10 cellular contexts compared by ENCODE assay signal in the genomic region with DNA sequence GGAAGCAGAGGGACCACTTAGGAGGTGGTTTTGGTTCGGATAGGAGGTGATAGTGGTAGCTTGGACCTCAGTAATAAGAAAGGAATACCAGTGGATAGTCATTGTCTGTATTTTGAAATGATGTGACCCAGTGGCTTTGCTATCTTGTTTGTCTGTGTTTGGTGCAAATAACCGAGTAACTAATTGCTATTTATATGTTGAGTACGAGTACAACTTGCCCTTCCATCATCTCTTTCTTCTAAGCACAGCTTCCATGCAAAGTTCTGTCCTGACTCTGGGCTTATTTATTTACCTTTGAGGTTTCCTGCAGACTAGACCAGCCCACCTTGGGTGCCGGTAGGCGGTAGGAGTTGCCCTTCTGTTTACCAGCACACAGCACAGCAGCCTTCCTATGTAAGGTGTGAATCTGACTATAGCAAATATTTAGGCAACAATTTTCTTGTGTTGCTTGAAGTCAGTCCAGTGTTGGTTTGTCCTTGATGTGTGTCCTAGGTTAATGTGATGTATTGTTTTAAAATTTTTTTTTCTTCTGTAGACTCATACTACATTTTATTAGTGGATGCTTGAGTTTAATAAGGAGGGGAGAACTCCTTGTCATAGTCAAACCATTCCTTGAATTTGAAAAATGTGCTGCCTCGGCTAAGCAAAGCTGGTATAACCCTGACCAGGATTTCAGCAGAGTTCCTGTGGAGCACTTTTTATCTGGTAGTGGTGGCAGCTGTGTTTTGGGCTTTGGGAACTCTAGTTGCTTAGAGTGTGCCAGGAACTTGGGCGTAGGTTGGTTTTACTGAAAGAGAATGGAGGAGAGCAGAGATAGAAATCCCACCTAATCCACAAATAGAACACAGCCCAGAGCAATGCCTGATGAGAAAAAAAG. TPM values are rescaled to one million over a fixed set of nuclear protein-coding genes. Genes with fewer than 3 reads are reported as not detected.
A peak's percentile ranks its signal among the peaks of the same experiment; 100 is the strongest.
DNase-seq lines count a peak whose midpoint lies in the region; ATAC-seq and TF ChIP-seq lines count a peak whose summit lies in the region.
"Had no signal": no experiment of that assay in that cellular context is flagged by ENCODE, and none has a peak within 500 bp of the region (broad histone marks: within the 10 kb centered on the region; RNA-seq: fewer than 3 reads in every experiment).

No MANE protein-coding gene starts in this region.

- no peaks in the 10 kb centered on the region for H4K20me1 ChIP-seq in OCI-LY1 (ENCODE audit: insufficient read depth, low read length)

- intact Hi-C loops in left ventricle myocardium superior (cut with micrococcal nuclease): no loop called here
- intact Hi-C loops in activated CD4-positive, alpha-beta T cell treated with anti-CD3 and anti-CD28 coated beads for 36 hours (cut with DNase I, micrococcal nuclease): no loop called here

- H3K4me2 ChIP-seq in OCI-LY1 (ENCODE audit: low read length): peak overlapping the region; percentile 85
- H3K4me2 ChIP-seq in skeletal muscle satellite cell (ENCODE audit: low read length): peak overlapping the region; percentile 26

- no peak overlapping the region for H2AFZ ChIP-seq in OCI-LY1 (ENCODE audit: low read length)

- peak overlapping the region; percentile 100 for H3K27ac ChIP-seq in OCI-LY1 (ENCODE audit: low read depth, low read length, poor library complexity, severe bottlenecking)
- H3K27ac ChIP-seq: neutrophil had no signal

- no peaks in the 10 kb centered on the region for H3K36me3 Mint-ChIP-seq in activated CD4-positive, alpha-beta T cell treated with anti-CD3 and anti-CD28 coated beads for 36 hours (ENCODE audit: low read depth)

- H3K9me3 ChIP-seq in OCI-LY1 (ENCODE audit: low read length) (no peaks in the 10 kb centered on the region), skeletal muscle satellite cell (replicated peaks; ENCODE audit: low read length) (no peaks in the 10 kb centered on the region)
- H3K9me3 ChIP-seq: neutrophil had no signal

- TF ChIP-seq CTCF in OCI-LY1 (IDR thresholded peaks at IDR 0.05; ENCODE audit: low read length): no peak

- H3K4me3 ChIP-seq in OCI-LY1 (ENCODE audit: low read depth, low read length, poor library complexity, severe bottlenecking) (peak overlapping the region; percentile 70), skeletal muscle satellite cell (ENCODE audit: low read length) (no peak overlapping the region)

- H3K4me1 ChIP-seq in OCI-LY1 (ENCODE audit: insufficient read depth, low read length, severe bottlenecking): peaks cover 84% of the 10 kb centered on the region
- H3K4me1 ChIP-seq in skeletal muscle satellite cell (ENCODE audit: control insufficient read depth, insufficient read depth, low read length): peaks cover 39% of the 10 kb centered on the region

- H3K27me3 ChIP-seq in OCI-LY1 (ENCODE audit: insufficient read depth, low read length): no peaks in the 10 kb centered on the region
- H3K27me3 ChIP-seq in skeletal muscle satellite cell (ENCODE audit: control insufficient read depth, insufficient read depth, low read length): no peaks in the 10 kb centered on the region
- H3K27me3 ChIP-seq: neutrophil had no signal

- peaks cover 37% of the 10 kb centered on the region for H3K4me1 Mint-ChIP-seq in activated CD4-positive, alpha-beta T cell treated with anti-CD3 and anti-CD28 coated beads for 36 hours

- 0 out of 2 replicates have a peak, but pooled peaks cover 5% of the 10 kb centered on the region for H3F3A ChIP-seq in OCI-LY1 (ENCODE audit: insufficient read depth, low read length)

- peak; percentile 62 for DNase-seq in DMS53 (lab: John Stamatoyannopoulos, UW)
- no peak for DNase-seq in left ventricle myocardium superior
- DNase-seq in NCI-H774 (lab: John Stamatoyannopoulos, UW): no peak
- DNase-seq in NCI-H524 treated with DMSO at 0.1 percent for 48 hours (lab: John Stamatoyannopoulos, UW): no peak
- DNase-seq in NCI-H1436 treated with DMSO at 0.1 percent for 48 hours (lab: John Stamatoyannopoulos, UW): no peak
- DNase-seq in activated CD4-positive, alpha-beta T cell treated with anti-CD3 and anti-CD28 coated beads for 36 hours: no peak
- DNase-seq: NCI-H2171 treated with DMSO at 0.1 percent for 48 hours had no signal

- peaks cover 92% of the 10 kb centered on the region for H3K79me2 ChIP-seq in OCI-LY1 (ENCODE audit: insufficient read depth, low read length)

- no peaks in the 10 kb centered on the region for H3K9me3 Mint-ChIP-seq in activated CD4-positive, alpha-beta T cell treated with anti-CD3 and anti-CD28 coated beads for 36 hours (ENCODE audit: low read depth)

- peak overlapping the region; percentile 99 for H3K9ac ChIP-seq in OCI-LY1 (ENCODE audit: low read length)
- peak overlapping the region; percentile 39 for H3K9ac ChIP-seq in skeletal muscle satellite cell (ENCODE audit: low read depth, low read length)

- no peaks in the 10 kb centered on the region for H3K27me3 Mint-ChIP-seq in activated CD4-positive, alpha-beta T cell treated with anti-CD3 and anti-CD28 coated beads for 36 hours

- H3K9me2 ChIP-seq in OCI-LY1 (ENCODE audit: low read depth, low read length): no peaks in the 10 kb centered on the region

- ATAC-seq in left ventricle myocardium superior: peak; percentile 53
- ATAC-seq in activated CD4-positive, alpha-beta T cell treated with anti-CD3 and anti-CD28 coated beads for 36 hours: no peak

- no peak overlapping the region for H3K27ac Mint-ChIP-seq in activated CD4-positive, alpha-beta T cell treated with anti-CD3 and anti-CD28 coated beads for 36 hours

- peaks cover 23% of the 10 kb centered on the region for H3K36me3 ChIP-seq in OCI-LY1 (ENCODE audit: insufficient read depth, low read length)
- peaks cover 3% of the 10 kb centered on the region for H3K36me3 ChIP-seq in skeletal muscle satellite cell (ENCODE audit: insufficient read depth, low read length)

- H3K4me3 Mint-ChIP-seq in activated CD4-positive, alpha-beta T cell treated with anti-CD3 and anti-CD28 coated beads for 36 hours: no peak overlapping the region

- POLR2A ChIA-PET in activated CD4-positive, alpha-beta T cell treated with anti-CD3 and anti-CD28 coated beads for 36 hours (lab: Charles Lee): no interaction called here

- CTCF ChIA-PET in activated CD4-positive, alpha-beta T cell treated with anti-CD3 and anti-CD28 coated beads for 36 hours (lab: Charles Lee): no interaction called here

RNA-seq across cellular contexts. Expression of a gene that starts 21.9 kb away (rescaled TPM):
- total RNA-seq in left ventricle myocardium superior: 1.0 TPM
- 0.25 TPM in 1 of 2 replicates, not detected in the other for total RNA-seq in skeletal muscle satellite cell (2012; rRNA removed)
- not detected for total RNA-seq in activated CD4-positive, alpha-beta T cell treated with anti-CD3 and anti-CD28 coated beads for 36 hours
